ENCODE assay signal across 6 cellular contexts in the genomic region with DNA sequence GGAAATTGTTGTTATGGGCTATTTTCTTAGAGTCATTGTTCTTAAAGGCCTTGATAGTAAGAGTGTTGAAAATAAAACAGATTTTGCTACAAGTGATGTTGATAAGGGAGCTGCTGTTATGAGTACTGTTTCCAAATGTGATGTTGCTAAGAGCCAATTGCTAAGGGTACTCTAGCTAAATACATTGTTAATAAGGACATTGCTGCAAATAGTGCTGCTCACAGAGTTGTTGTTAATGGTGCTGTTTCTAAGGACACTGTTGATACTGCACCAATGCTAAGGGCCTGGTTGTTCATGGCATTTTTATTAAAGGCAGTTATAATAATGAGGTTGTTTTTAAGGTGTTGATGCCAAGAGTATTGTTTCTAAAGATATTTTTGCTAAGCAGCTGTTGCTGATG. TPM values are rescaled to one million over a fixed set of nuclear protein-coding genes. Genes with fewer than 3 reads are reported as not detected.
"Had no signal": no experiment of that assay in that cellular context is flagged by ENCODE, and none has a peak within 500 bp of the region (broad histone marks: within the 10 kb centered on the region; RNA-seq: fewer than 3 reads in every experiment).

No MANE protein-coding gene starts in this region.

RNA-seq across cellular contexts. Expression of gene SPATA31A5, which starts 52.2 kb away (rescaled TPM):
- total RNA-seq: GM23248, GM23338, H1, H4, H7, HFFc6 had no signal
- polyA plus RNA-seq: GM23248, GM23338 had no signal
